Comparison of ENCODE assay signal across 8 cellular contexts in the genomic region with DNA sequence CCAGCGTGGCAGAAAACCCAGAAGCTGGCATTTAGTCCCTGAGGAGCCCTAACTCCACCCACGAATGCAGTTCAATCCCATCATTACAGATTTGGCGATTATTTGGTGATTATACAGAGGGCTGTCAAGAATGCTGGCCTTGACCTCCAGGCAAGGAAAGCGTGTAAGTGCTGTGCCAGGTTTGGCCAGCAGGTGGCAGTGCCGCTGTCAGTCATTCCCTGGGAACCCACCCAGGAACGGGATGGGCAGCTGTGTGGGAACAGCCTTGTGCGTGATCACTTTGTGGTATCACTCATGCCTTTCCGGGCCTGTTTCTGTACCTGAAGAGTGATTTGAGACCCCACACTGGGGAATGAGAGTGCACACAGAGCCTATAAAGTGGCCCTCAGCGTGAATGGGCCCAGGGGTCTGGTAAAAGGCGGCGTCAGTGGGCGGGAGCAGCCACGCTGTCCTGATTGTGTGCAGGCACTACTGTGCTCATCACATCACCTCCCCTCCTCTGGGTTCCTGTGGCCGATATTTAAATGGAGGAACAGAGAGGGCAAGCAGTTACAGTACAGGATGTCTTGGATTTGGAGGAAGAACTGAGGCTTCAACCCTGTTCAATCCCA.
DNase-seq lines count a peak whose midpoint lies in the region; ATAC-seq and TF ChIP-seq lines count a peak whose summit lies in the region.

No MANE protein-coding gene starts in this region.

- no peak overlapping the region for H3K27ac ChIP-seq in HL-60 (replicated peaks)

- ATAC-seq in HG02588 (IDR thresholded peaks at IDR 0.05; ENCODE audit: unreplicated experiment) (no peak), HG03460 (IDR thresholded peaks at IDR 0.05; ENCODE audit: unreplicated experiment) (no peak)

- DNase-seq in COLO829 (ENCODE audit: low spot score) (peak; percentile 91), HL-60 (ENCODE audit: low read depth in 1 of 2, low spot score in 1 of 2) (peak; percentile 21 to 29), UCSD-AML1 (lab: John Stamatoyannopoulos, UW; ENCODE audit: unreplicated experiment) (peak; percentile 46), iris pigment epithelial cell (ENCODE audit: low read depth) (peak; percentile 50)
- DNase-seq in stimulated activated CD4-positive, alpha-beta T cell treated with anti-CD3 and anti-CD28 coated beads, Interleukin-2, amount 100 ng/mL, for 24 hours, result peak; percentile 75 to 78

- peak overlapping the region in 3 of 5 experiments; percentile 8 to 71 (median 55) for H3K27ac Mint-ChIP-seq in brain

- H3K4me1 Mint-ChIP-seq in brain, result no peaks in the 10 kb centered on the region

- TF ChIP-seq CTCF in HL-60 (IDR thresholded peaks at IDR 0.05; ENCODE audit: insufficient read depth, low read length) (peak; percentile 99), brain (conservative IDR thresholded peaks at IDR 0.05) (peak; percentile 85 to 96)

- no peaks in the 10 kb centered on the region for H3K27me3 ChIP-seq in HL-60 (ENCODE audit: insufficient read depth, poor library complexity, severe bottlenecking)

- H3K4me3 Mint-ChIP-seq in brain, result no peak overlapping the region

- H3K9me3 Mint-ChIP-seq in brain, result no peaks in the 10 kb centered on the region

- H3K36me3 Mint-ChIP-seq in brain, result no peaks in the 10 kb centered on the region

- H3K4me3 ChIP-seq in HL-60 (replicated peaks; ENCODE audit: insufficient read depth, low read length), result no peak overlapping the region

- H3K27me3 Mint-ChIP-seq in brain, result no peaks in the 10 kb centered on the region

Comparison
In these comparisons a context has a peak if more than half of its experiments do, and no peak if none do; other contexts are left out.
1. DNase-seq: peak in every context shown above with its lines; median percentile 91 in COLO829; 76 in stimulated activated CD4-positive, alpha-beta T cell treated with anti-CD3 and anti-CD28 coated beads, Interleukin-2, amount 100 ng/mL, for 24 hours; 50 in iris pigment epithelial cell; 46 in UCSD-AML1; 25 in HL-60.